ENCODE assay signal across 31 cellular contexts in genomic region chr13:28983661-28984060, GRCh38.
A peak's percentile ranks its signal among the peaks of the same experiment; 100 is the strongest.
DNase-seq lines count a peak whose midpoint lies in the region; ATAC-seq, FAIRE-seq and TF ChIP-seq lines count a peak whose summit lies in the region.
"Had no signal": no experiment of that assay in that cellular context is flagged by ENCODE, and none has a peak within 500 bp of the region (broad histone marks: within the 10 kb centered on the region; RNA-seq: fewer than 3 reads in every experiment).

No MANE protein-coding gene starts in this region.

- H3K36me3 ChIP-seq in HepG2 (replicated peaks in 1 of 2; ENCODE audit: control insufficient read depth in 1 of 2, insufficient read depth in 2 of 2, low read length in 2 of 2) (no peaks in the 10 kb centered on the region), neuronal stem cell (replicated peaks in 1 of 2; ENCODE audit: control insufficient read depth in 2 of 2, insufficient read depth in 2 of 2, low read length in 2 of 2) (no peaks in the 10 kb centered on the region)
- H3K36me3 ChIP-seq: heart right ventricle, MG63, neural progenitor cell, sigmoid colon, vagina had no signal

- H2BK5ac ChIP-seq in neuronal stem cell (ENCODE audit: low read length), result no peak overlapping the region

- no peak overlapping the region for H2BK120ac ChIP-seq in neuronal stem cell (ENCODE audit: low read depth, low read length)

- H3K4me1 ChIP-seq in HepG2 (ENCODE audit: insufficient read depth, low read length) (no peaks in the 10 kb centered on the region), neuronal stem cell (ENCODE audit: control insufficient read depth in 2 of 2, insufficient read depth in 1 of 2, low read depth in 1 of 2, low read length in 2 of 2) (no peaks in the 10 kb centered on the region)
- H3K4me1 ChIP-seq: sigmoid colon, vagina had no signal

- ATAC-seq in HepG2 (peak; percentile 78), GM18867 (IDR thresholded peaks at IDR 0.05; ENCODE audit: unreplicated experiment) (no peak)
- ATAC-seq in activated CD4-positive, CD25-positive, alpha-beta regulatory T cell treated with anti-CD3 and anti-CD28 coated beads, Interleukin-2, amount 50 U/mL, for 24 hours, result no peak
- ATAC-seq: activated CD8-positive, alpha-beta T cell treated with anti-CD3 and anti-CD28 coated beads, Interleukin-2, amount 10 ng/mL, durations not matched to agents 7 days and 5 days; activated naive CD4-positive, alpha-beta T cell treated with anti-CD3 and anti-CD28 coated beads, Interleukin-2, amount 50 U/mL, for 72 hours; esophagus mucosa; HCT116; SK-N-SH treated with all-trans-retinoic acid at 6 μM for 48 hours; stimulated activated memory B cell treated with anti-CD40 and anti-IgM and Interleukin-4, amounts not matched to agents 10 μg/mL and 1 μg/mL and 100 μg/mL, for 72 hours had no signal

- no peak overlapping the region for H4K8ac ChIP-seq in neuronal stem cell (ENCODE audit: low read depth, low read length)

- no peak overlapping the region for H3K9ac ChIP-seq in HepG2 (ENCODE audit: insufficient read depth, low read depth, low read length)
- no peak overlapping the region for H3K9ac ChIP-seq in neuronal stem cell (ENCODE audit: low read depth, low read length, poor library complexity)
- H3K9ac ChIP-seq: neural progenitor cell had no signal

- CTCF ChIA-PET in HepG2 (lab: Yijun Ruan, JAX; ENCODE audit: low intra/inter-chr PET ratio, low total read pairs), result no interaction called here

- no peak for TF ChIP-seq CTCF in HepG2 (CRISPR knock-in tag; IDR thresholded peaks at IDR 0.05)

- TF ChIP-seq POLR2A in HepG2 (IDR thresholded peaks at IDR 0.05; ENCODE audit: insufficient read depth in 1 of 2, low read depth in 2 of 2, low read length in 2 of 2), result no peak

- H3K23ac ChIP-seq in neuronal stem cell (ENCODE audit: low read depth, low read length, poor library complexity), result no peak overlapping the region

- FAIRE-seq in HepG2 (lab: Jason Lieb, UNC), result no peak

- BruUV-seq in HepG2 (replicated peaks; lab: Mats Ljungman, UMichigan), result no TSS peak

- no peak for TF ChIP-seq RAD21 in HepG2 (CRISPR knock-in tag; IDR thresholded peaks at IDR 0.05)

- no peak overlapping the region for H3K27ac ChIP-seq in HepG2 (ENCODE audit: extremely low read length, insufficient read depth, low read length)
- no peak overlapping the region for H3K27ac ChIP-seq in neuronal stem cell (replicated peaks; ENCODE audit: low read length)
- H3K27ac ChIP-seq: 22Rv1, heart right ventricle, neural progenitor cell, RWPE1, sigmoid colon, vagina had no signal

- H3K18ac ChIP-seq in neuronal stem cell (ENCODE audit: low read length), result no peak overlapping the region

- H4K91ac ChIP-seq in neuronal stem cell (ENCODE audit: low read depth, low read length, poor library complexity), result no peak overlapping the region

- no peaks in the 10 kb centered on the region for H3K27me3 ChIP-seq in HepG2 (ENCODE audit: control insufficient read depth in 1 of 2, insufficient read depth in 2 of 2, low read length in 2 of 2)
- H3K27me3 ChIP-seq in neuronal stem cell (ENCODE audit: control insufficient read depth in 3 of 3, insufficient read depth in 3 of 3, low read depth in 1 of 3, low read length in 3 of 3), result peaks cover 0 to 8% (median 0%) of the 10 kb centered on the region in 3 experiments
- H3K27me3 ChIP-seq: heart right ventricle, neural progenitor cell, sigmoid colon, vagina had no signal

- H3K4me2 ChIP-seq in HepG2 (ENCODE audit: low read depth, low read length) (no peak overlapping the region), neuronal stem cell (ENCODE audit: insufficient read depth, low read length, poor library complexity, severe bottlenecking) (no peak overlapping the region)
- H3K4me2 ChIP-seq: neural progenitor cell had no signal

- H2BK12ac ChIP-seq in neuronal stem cell (ENCODE audit: low read length), result no peak overlapping the region

- no peak overlapping the region for H3K4ac ChIP-seq in neuronal stem cell (ENCODE audit: low read length)

- H3K79me1 ChIP-seq in neuronal stem cell (ENCODE audit: low read depth, low read length), result no peaks in the 10 kb centered on the region

- DNase-seq in DMS 273 (lab: John Stamatoyannopoulos, UW; ENCODE audit: unreplicated experiment), result peak; percentile 28
- no peak for DNase-seq in DMS 273 treated with DMSO at 0.1 percent for 48 hours (lab: John Stamatoyannopoulos, UW)
- peak; percentile 39 for DNase-seq in NCI-H2029 (lab: John Stamatoyannopoulos, UW)
- DNase-seq in SW480 (ENCODE audit: low spot score), result peak; percentile 17
- DNase-seq in HepG2 (ENCODE audit: low spot score), result no peak
- no peak for DNase-seq in neuronal stem cell (ENCODE audit: low spot score)
- DNase-seq: activated CD8-positive, alpha-beta T cell treated with anti-CD3 and anti-CD28 coated beads, Interleukin-2, amount 10 ng/mL, durations not matched to agents 7 days and 5 days; activated T-cell treated with anti-CD3 and anti-CD28 coated beads for 4 hours; Calu3; foreskin fibroblast; heart right ventricle; KG1; kidney glomerular epithelial cell; mesenchymal stem cell; MG63; NCI-H2171; NCI-H82; sigmoid colon; stimulated activated CD4-positive, alpha-beta T cell treated with anti-CD3 and anti-CD28 coated beads, Interleukin-4, amount 100 ng/mL, for 4 hours; T-helper 2 cell had no signal

- intact Hi-C loops in HepG2 (cut with micrococcal nuclease; ENCODE audit: unreplicated experiment), result no loop called here

- no peak overlapping the region for H2AFZ ChIP-seq in HepG2 (ENCODE audit: low read length)
- no peak overlapping the region for H2AFZ ChIP-seq in neuronal stem cell (ENCODE audit: low read length)
- H2AFZ ChIP-seq: neural progenitor cell had no signal

- no peak overlapping the region for H2AK5ac ChIP-seq in neuronal stem cell (ENCODE audit: low read depth, low read length)

- peaks cover 27% of the 10 kb centered on the region for H3K9me3 ChIP-seq in HepG2 (ENCODE audit: low read length)
- no peaks in the 10 kb centered on the region for H3K9me3 ChIP-seq in neuronal stem cell (replicated peaks in 1 of 2; ENCODE audit: control insufficient read depth in 2 of 2, insufficient read depth in 1 of 2, low read depth in 1 of 2, low read length in 2 of 2)
- H3K9me3 ChIP-seq: heart right ventricle, MG63, sigmoid colon, vagina had no signal

- POLR2A ChIA-PET in HepG2 (lab: Yijun Ruan, JAX), result no interaction called here

- TF ChIP-seq EP300 in HepG2 (IDR thresholded peaks at IDR 0.05; ENCODE audit: low read depth in 2 of 2, low read length in 2 of 2), result no peak
- no peak for TF ChIP-seq EP300 in HepG2 (CRISPR knock-in tag; IDR thresholded peaks at IDR 0.05; ENCODE audit: borderline replicate concordance)

- 4% methylated on average over 3 of the region's 3 CpGs for WGBS in HepG2 (ENCODE audit: low lambda C conversion rate)
- WGBS in neuronal stem cell (ENCODE audit: extremely low coverage in 2 of 2, insufficient read length in 2 of 2, insufficient replicate concordance in 1 of 2), 2 donors, result no CpG with 5 or more reads among the region's 3 CpGs

- no peak overlapping the region for H2BK15ac ChIP-seq in neuronal stem cell (ENCODE audit: low read length)

- no peak overlapping the region for H3K4me3 ChIP-seq in HepG2 (replicated peaks in 1 of 3; ENCODE audit: insufficient read depth in 1 of 3, low read depth in 2 of 3, low read length in 3 of 3)
- no peak overlapping the region for H3K4me3 ChIP-seq in neuronal stem cell (ENCODE audit: low read length in 2 of 2)
- H3K4me3 ChIP-seq: heart right ventricle, MG63, neural progenitor cell, sigmoid colon, vagina had no signal

- H3K14ac ChIP-seq in neuronal stem cell (ENCODE audit: low read length), result no peak overlapping the region

- H4K20me1 ChIP-seq in HepG2 (ENCODE audit: insufficient read depth, low read length), result no peaks in the 10 kb centered on the region

- H3K79me2 ChIP-seq in HepG2 (ENCODE audit: insufficient read depth, low read length), result no peaks in the 10 kb centered on the region

- in situ Hi-C loops in HepG2 (cut with HindIII; ENCODE audit: extremely low pct_ligation_motif_present, low pct_unique_long_range_greater_than_20kb), result no loop called here

TF ChIP-seq in HepG2, 621 proteins besides CTCF, POLR2A, EP300 and RAD21:
- TF ChIP-seq FOXO4 (CRISPR knock-in tag; conservative IDR thresholded peaks at IDR 0.05) (no peak), HNF4A (CRISPR knock-in tag; IDR thresholded peaks at IDR 0.05) (0 out of 2 replicates have a peak, but pooled peaks have one; percentile 7), ZMAT3 (CRISPR knock-in tag; conservative IDR thresholded peaks at IDR 0.05) (no peak)
TF ChIP-seq in HepG2: peak in this region for 1.

Comparison
In these comparisons a context has a peak if more than half of its experiments do, and no peak if none do; other contexts are left out.
1. DNase-seq: peak in DMS 273 (single experiment), NCI-H2029 (single experiment) and SW480 (single experiment); none in DMS 273 treated with DMSO at 0.1 percent for 48 hours (single experiment), HepG2 (single experiment) and neuronal stem cell (single experiment).